ENCODE assay signal across 8 cellular contexts in genomic region chr19:8363803-8364771, GRCh38. TPM values are rescaled to one million over a fixed set of nuclear protein-coding genes. Genes with fewer than 3 reads are reported as not detected.
A peak's percentile ranks its signal among the peaks of the same experiment; 100 is the strongest.
DNase-seq lines count a peak whose midpoint lies in the region; ATAC-seq and TF ChIP-seq lines count a peak whose summit lies in the region.

TSS of gene ANGPTL4 (plus strand) at chr19:8364155. CDS start at chr19:8364322, 167 bp downstream.

- no peak for ATAC-seq in HG03097 (IDR thresholded peaks at IDR 0.05; ENCODE audit: low FRiP score, unreplicated experiment)

- no peaks in the 10 kb centered on the region for H3K27me3 ChIP-seq in Karpas-422 (ENCODE audit: low read length)

- POLR2A ChIA-PET in GM10248 (lab: Yijun Ruan, JAX): no interaction called here

- no peak within 1 kb of the TSS for H3K27ac ChIP-seq in Karpas-422 (ENCODE audit: low read length)

- no peaks in the 10 kb centered on the region for H3K9me2 ChIP-seq in Karpas-422 (replicated peaks; ENCODE audit: insufficient read depth, low read length)

- DNase-seq in GM10248 (ENCODE audit: extremely low spot score): peak; percentile 62
- peak; percentile 58 to 75 for DNase-seq in SW 1271 (lab: John Stamatoyannopoulos, UW)
- peak; percentile 74 for DNase-seq in astrocyte of the spinal cord (ENCODE audit: low read depth, low spot score)
- peak in 38 of 51 donors; percentile 12 to 73 (median 42) for DNase-seq in hypothalamus (lab: John Stamatoyannopoulos, UW)
- DNase-seq in retinal pigment epithelial cell (ENCODE audit: low read depth): no peak
- no peak for DNase-seq in Karpas-422
- DNase-seq in NCI-H2029 (lab: John Stamatoyannopoulos, UW): no peak

- no peaks in the 10 kb centered on the region for H3K79me2 ChIP-seq in Karpas-422 (ENCODE audit: low read length)

- CTCF ChIA-PET in GM10248 (lab: Yijun Ruan, JAX): interaction anchor here (2.8 kb wide), 1 partner anchor 10 kb away, joined by 19 read pairs; no protein-coding TSS in a partner anchor

- TF ChIP-seq CTCF in GM10248 (IDR thresholded peaks at IDR 0.05; ENCODE audit: control extremely low read depth, extremely low read depth, low read depth, missing control alignments): no peak
- TF ChIP-seq CTCF in astrocyte of the spinal cord (IDR thresholded peaks at IDR 0.05; ENCODE audit: low read depth, low read length): peak; percentile 34
- peak; percentile 19 for TF ChIP-seq CTCF in retinal pigment epithelial cell (conservative IDR thresholded peaks at IDR 0.05; ENCODE audit: low read depth, low read length)

- H3K4me3 ChIP-seq in astrocyte of the spinal cord (ENCODE audit: low read depth, low read length) (peak within 1 kb of the TSS; percentile 53), retinal pigment epithelial cell (ENCODE audit: low read length) (peak within 1 kb of the TSS; percentile 51), Karpas-422 (ENCODE audit: low read length) (no peak within 1 kb of the TSS)

- no peak within 1 kb of the TSS for H3K4me2 ChIP-seq in Karpas-422 (ENCODE audit: low read depth, low read length, poor library complexity, severe bottlenecking)

- H3K36me3 ChIP-seq in Karpas-422 (ENCODE audit: insufficient read depth, low read length): no peaks in the 10 kb centered on the region

- H3K9ac ChIP-seq in Karpas-422 (ENCODE audit: low read length): no peak within 1 kb of the TSS

- H3K4me1 ChIP-seq in Karpas-422 (ENCODE audit: low read length): no peaks in the 10 kb centered on the region

- in situ Hi-C loops in astrocyte of the spinal cord (cut with HindIII; ENCODE audit: low sequenced_read_pairs): no loop called here

- H3K9me3 ChIP-seq in Karpas-422 (ENCODE audit: low read length): no peaks in the 10 kb centered on the region

- H4K20me1 ChIP-seq in Karpas-422 (ENCODE audit: insufficient read depth, low read depth, low read length): no peaks in the 10 kb centered on the region

- no peak within 1 kb of the TSS for H2AFZ ChIP-seq in Karpas-422 (ENCODE audit: low read length)

RNA-seq across cellular contexts. Expression of gene ANGPTL4, which starts in this region (rescaled TPM):
- not detected in 2 replicates for total RNA-seq in Karpas-422 (2014; rRNA removed; shearing (Covaris generic); ENCODE audit: low replicate concordance)

Comparison
In these comparisons a context has a peak if more than half of its experiments do, and no peak if none do; other contexts are left out.
1. DNase-seq: peak in GM10248 (single experiment), SW 1271 (2 of 2), astrocyte of the spinal cord (single experiment) and hypothalamus (38 of 51); none in retinal pigment epithelial cell (single experiment), Karpas-422 (single experiment) and NCI-H2029 (single experiment).